In genomic region chr7:23546897-23547572, GRCh38 we compare ENCODE assay signal across 8 cellular contexts. TPM values are rescaled to one million over a fixed set of nuclear protein-coding genes. Genes with fewer than 3 reads are reported as not detected.
DNase-seq lines count a peak whose midpoint lies in the region; ATAC-seq and TF ChIP-seq lines count a peak whose summit lies in the region.

No MANE protein-coding gene starts in this region.

- TF ChIP-seq CTCF in GM10266 (IDR thresholded peaks at IDR 0.05; ENCODE audit: control insufficient read depth, insufficient read depth, low read depth, missing control alignments) (peak; percentile 94), SU-DHL-6 (IDR thresholded peaks at IDR 0.05; ENCODE audit: insufficient read depth, low read length, poor library complexity, severe bottlenecking) (peak; percentile 100), heart left ventricle (IDR thresholded peaks at IDR 0.05) (peak; percentile 89 to 97 (median 94))

- intact Hi-C loops in heart left ventricle (cut with DNase I), result loop anchor here in 4 of 10 donors (1.0 to 10.0 kb wide), 5 partner anchors 165 to 1118 kb away; partner anchors contain the start of gene STK31 (in 1 of the 4)
- intact Hi-C loops in posterior vena cava (cut with DNase I), result no loop called here

- no peaks in the 10 kb centered on the region for H3K27me3 Mint-ChIP-seq in activated naive CD8-positive, alpha-beta T cell treated with anti-CD3 and anti-CD28 coated beads, Interleukin-2, amount 10 ng/mL, durations not matched to agents 7 days and 5 days

- H3K4me1 Mint-ChIP-seq in activated naive CD8-positive, alpha-beta T cell treated with anti-CD3 and anti-CD28 coated beads, Interleukin-2, amount 10 ng/mL, durations not matched to agents 7 days and 5 days, result peaks cover 9% of the 10 kb centered on the region

- H3K9me2 ChIP-seq in SU-DHL-6 (replicated peaks; ENCODE audit: insufficient read depth, low read length), result no peaks in the 10 kb centered on the region

- no peak overlapping the region for H2AFZ ChIP-seq in SU-DHL-6 (ENCODE audit: low read depth, low read length, severe bottlenecking)

- H3K79me2 ChIP-seq in SU-DHL-6 (ENCODE audit: insufficient read depth, low read length), result no peaks in the 10 kb centered on the region

- H3K27ac Mint-ChIP-seq in activated naive CD8-positive, alpha-beta T cell treated with anti-CD3 and anti-CD28 coated beads, Interleukin-2, amount 10 ng/mL, durations not matched to agents 7 days and 5 days, result no peak overlapping the region

- H3K4me3 ChIP-seq in SU-DHL-6 (ENCODE audit: insufficient read depth, low read length, poor library complexity, severe bottlenecking) (no peak overlapping the region), heart left ventricle (no peak overlapping the region)

- no peak for TF ChIP-seq POLR2A in heart left ventricle (IDR thresholded peaks at IDR 0.05)

- peak; percentile 73 for DNase-seq in GM10266 (ENCODE audit: extremely low spot score)
- peak; percentile 77 to 95 (median 85) for DNase-seq in NCI-H1417 (lab: John Stamatoyannopoulos, UW)
- DNase-seq in activated naive CD8-positive, alpha-beta T cell treated with anti-CD3 and anti-CD28 coated beads, Interleukin-2, amount 10 ng/mL, durations not matched to agents 7 days and 5 days, result peak; percentile 65
- DNase-seq in heart left ventricle, result peak in 4 of 5 donors; percentile 45 to 65 (median 60)
- DNase-seq in retina, result peak; percentile 87
- no peak for DNase-seq in posterior vena cava (ENCODE audit: low spot score)

- WGBS in heart left ventricle, 4 donors, result 43 to 47% (median 45%) methylated on average over 13 of the region's 13 CpGs

- POLR2A ChIA-PET in activated naive CD8-positive, alpha-beta T cell treated with anti-CD3 and anti-CD28 coated beads, Interleukin-2, amount 10 ng/mL, durations not matched to agents 7 days and 5 days (lab: Charles Lee), result no interaction called here

- H3K36me3 Mint-ChIP-seq in activated naive CD8-positive, alpha-beta T cell treated with anti-CD3 and anti-CD28 coated beads, Interleukin-2, amount 10 ng/mL, durations not matched to agents 7 days and 5 days, result no peaks in the 10 kb centered on the region

- H3K27ac ChIP-seq in SU-DHL-6 (ENCODE audit: low read depth, low read length) (no peak overlapping the region), heart left ventricle (no peak overlapping the region)

- H3K4me2 ChIP-seq in SU-DHL-6 (ENCODE audit: low read depth, low read length, poor library complexity, severe bottlenecking), result peak overlapping the region; percentile 42

- H3K27me3 ChIP-seq in SU-DHL-6 (ENCODE audit: low read length) (0 out of 2 replicates have a peak, but pooled peaks cover 3% of the 10 kb centered on the region), heart left ventricle (no peaks in the 10 kb centered on the region)

- H3K9me3 ChIP-seq in SU-DHL-6 (ENCODE audit: insufficient read depth, low read length), result no peaks in the 10 kb centered on the region
- peaks cover 0 to 6% (median 0%) of the 10 kb centered on the region in 12 donors for H3K9me3 ChIP-seq in heart left ventricle

- peaks cover 10% of the 10 kb centered on the region; the same call in 1 of the 2 replicates for H3F3A ChIP-seq in SU-DHL-6 (ENCODE audit: insufficient read depth)

- H3K4me1 ChIP-seq in heart left ventricle, result no peaks in the 10 kb centered on the region

- no peak overlapping the region for H3K9ac ChIP-seq in SU-DHL-6 (ENCODE audit: low read length)

- ATAC-seq in HG02623 (IDR thresholded peaks at IDR 0.05; ENCODE audit: unreplicated experiment) (peak; percentile 60), heart left ventricle (peak in 3 of 4 donors; percentile 79 to 86 (median 83))
- peak; percentile 79 for ATAC-seq in activated naive CD8-positive, alpha-beta T cell treated with anti-CD3 and anti-CD28 coated beads, Interleukin-2, amount 10 ng/mL, durations not matched to agents 7 days and 5 days (ENCODE audit: low read depth)

- no peaks in the 10 kb centered on the region for H4K20me1 ChIP-seq in SU-DHL-6 (ENCODE audit: low read depth, low read length)

- no peaks in the 10 kb centered on the region for H3K36me3 ChIP-seq in SU-DHL-6 (ENCODE audit: low read length)
- H3K36me3 ChIP-seq in heart left ventricle, result no peaks in the 10 kb centered on the region

- peak overlapping the region; percentile 35 for H3K4me3 Mint-ChIP-seq in activated naive CD8-positive, alpha-beta T cell treated with anti-CD3 and anti-CD28 coated beads, Interleukin-2, amount 10 ng/mL, durations not matched to agents 7 days and 5 days

- no peaks in the 10 kb centered on the region for H3K9me3 Mint-ChIP-seq in activated naive CD8-positive, alpha-beta T cell treated with anti-CD3 and anti-CD28 coated beads, Interleukin-2, amount 10 ng/mL, durations not matched to agents 7 days and 5 days

RNA-seq across cellular contexts. Expression of gene TRA2A, which starts 15.3 kb away (rescaled TPM):
- total RNA-seq in activated naive CD8-positive, alpha-beta T cell treated with anti-CD3 and anti-CD28 coated beads, Interleukin-2, amount 10 ng/mL, durations not matched to agents 7 days and 5 days, result 100 to 1,000 TPM; 119 to 130 TPM
- total RNA-seq in heart left ventricle (10 to 100 TPM; 13.2 to 55.7 (median 30.6) TPM), posterior vena cava (10 to 100 TPM; 51.1 to 52.2 TPM)
- polyA plus RNA-seq in heart left ventricle, result 10 to 100 TPM; 32.5 to 37.6 TPM

RNA-seq across cellular contexts. Expression of gene CCDC126, which starts 50.1 kb away (rescaled TPM):
- total RNA-seq in activated naive CD8-positive, alpha-beta T cell treated with anti-CD3 and anti-CD28 coated beads, Interleukin-2, amount 10 ng/mL, durations not matched to agents 7 days and 5 days, result 10 to 100 TPM in 1 of 2 experiments, 1 to 10 TPM in 1; 10.0 to 11.8 TPM
- 10 to 100 TPM in 4 of 9 donors, 1 to 10 TPM in 5; 4.7 to 13.7 (median 9.9) TPM for total RNA-seq in heart left ventricle
- polyA plus RNA-seq in heart left ventricle, result 1 to 10 TPM; 4.2 to 9.6 TPM
- total RNA-seq in posterior vena cava, result 10 to 100 TPM; 11.3 to 15.5 TPM
